Comparison of ENCODE assay signal across 2 cellular contexts in the genomic region with DNA sequence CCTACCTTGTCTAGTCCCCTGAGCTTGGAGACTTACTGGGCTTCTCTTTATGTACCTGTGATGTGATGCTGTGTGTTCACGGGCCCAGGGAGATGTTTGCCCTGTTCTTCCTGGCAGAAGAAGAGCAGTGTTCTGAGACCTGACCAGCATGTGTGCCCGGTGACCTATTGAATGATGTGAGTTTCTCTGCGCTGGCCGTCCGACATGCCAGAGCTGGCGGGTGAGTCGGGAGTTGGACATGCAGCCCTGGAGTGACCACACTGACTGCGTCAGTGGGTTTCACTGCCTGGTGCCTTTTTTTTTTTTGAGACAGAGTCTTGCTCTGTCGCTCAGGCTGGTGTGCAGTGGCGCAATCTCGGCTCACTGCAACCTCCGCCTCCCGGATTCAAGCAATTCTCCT.
A peak's percentile ranks its signal among the peaks of the same experiment; 100 is the strongest.
TF ChIP-seq lines count a peak whose summit lies in the region.

No MANE protein-coding gene starts in this region.

TF ChIP-seq in liver, 16 proteins besides CTCF, POLR2A, EP300 and RAD21:
- TF ChIP-seq YY1 (IDR thresholded peaks at IDR 0.05) (peak; percentile 58), RXRA (IDR thresholded peaks at IDR 0.05) (peak in 1 of 2 donors; percentile 84), EGR1 (IDR thresholded peaks at IDR 0.05; ENCODE audit: low read depth in 2 of 2) (no peak), SP1 (IDR thresholded peaks at IDR 0.05) (no peak), HNF4A (conservative IDR thresholded peaks at IDR 0.05) (peak; percentile 9 to 74), HNF4G (IDR thresholded peaks at IDR 0.05) (no peak), FOXA2 (IDR thresholded peaks at IDR 0.05) (peak; percentile 48), GABPA (IDR thresholded peaks at IDR 0.05 in 1 of 2, conservative IDR thresholded peaks at IDR 0.05 in 1 of 2) (no peak), NR2F2 (IDR thresholded peaks at IDR 0.05) (no peak), JUND (IDR thresholded peaks at IDR 0.05) (no peak), FOXA1 (IDR thresholded peaks at IDR 0.05) (peak; percentile 13)
- TF ChIP-seq, protein P1, sequence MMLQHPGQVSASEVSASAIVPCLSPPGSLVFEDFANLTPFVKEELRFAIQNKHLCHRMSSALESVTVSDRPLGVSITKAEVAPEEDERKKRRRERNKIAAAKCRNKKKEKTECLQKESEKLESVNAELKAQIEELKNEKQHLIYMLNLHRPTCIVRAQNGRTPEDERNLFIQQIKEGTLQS (IDR thresholded peaks at IDR 0.05) = no peak
- TF ChIP-seq, protein P2, sequence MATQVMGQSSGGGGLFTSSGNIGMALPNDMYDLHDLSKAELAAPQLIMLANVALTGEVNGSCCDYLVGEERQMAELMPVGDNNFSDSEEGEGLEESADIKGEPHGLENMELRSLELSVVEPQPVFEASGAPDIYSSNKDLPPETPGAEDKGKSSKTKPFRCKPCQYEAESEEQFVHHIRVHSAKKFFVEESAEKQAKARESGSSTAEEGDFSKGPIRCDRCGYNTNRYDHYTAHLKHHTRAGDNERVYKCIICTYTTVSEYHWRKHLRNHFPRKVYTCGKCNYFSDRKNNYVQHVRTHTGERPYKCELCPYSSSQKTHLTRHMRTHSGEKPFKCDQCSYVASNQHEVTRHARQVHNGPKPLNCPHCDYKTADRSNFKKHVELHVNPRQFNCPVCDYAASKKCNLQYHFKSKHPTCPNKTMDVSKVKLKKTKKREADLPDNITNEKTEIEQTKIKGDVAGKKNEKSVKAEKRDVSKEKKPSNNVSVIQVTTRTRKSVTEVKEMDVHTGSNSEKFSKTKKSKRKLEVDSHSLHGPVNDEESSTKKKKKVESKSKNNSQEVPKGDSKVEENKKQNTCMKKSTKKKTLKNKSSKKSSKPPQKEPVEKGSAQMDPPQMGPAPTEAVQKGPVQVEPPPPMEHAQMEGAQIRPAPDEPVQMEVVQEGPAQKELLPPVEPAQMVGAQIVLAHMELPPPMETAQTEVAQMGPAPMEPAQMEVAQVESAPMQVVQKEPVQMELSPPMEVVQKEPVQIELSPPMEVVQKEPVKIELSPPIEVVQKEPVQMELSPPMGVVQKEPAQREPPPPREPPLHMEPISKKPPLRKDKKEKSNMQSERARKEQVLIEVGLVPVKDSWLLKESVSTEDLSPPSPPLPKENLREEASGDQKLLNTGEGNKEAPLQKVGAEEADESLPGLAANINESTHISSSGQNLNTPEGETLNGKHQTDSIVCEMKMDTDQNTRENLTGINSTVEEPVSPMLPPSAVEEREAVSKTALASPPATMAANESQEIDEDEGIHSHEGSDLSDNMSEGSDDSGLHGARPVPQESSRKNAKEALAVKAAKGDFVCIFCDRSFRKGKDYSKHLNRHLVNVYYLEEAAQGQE (IDR thresholded peaks at IDR 0.05) = peak; percentile 59
- TF ChIP-seq, protein P3, sequence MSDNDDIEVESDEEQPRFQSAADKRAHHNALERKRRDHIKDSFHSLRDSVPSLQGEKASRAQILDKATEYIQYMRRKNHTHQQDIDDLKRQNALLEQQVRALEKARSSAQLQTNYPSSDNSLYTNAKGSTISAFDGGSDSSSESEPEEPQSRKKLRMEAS (IDR thresholded peaks at IDR 0.05) = peak; percentile 51
- TF ChIP-seq, protein P4, sequence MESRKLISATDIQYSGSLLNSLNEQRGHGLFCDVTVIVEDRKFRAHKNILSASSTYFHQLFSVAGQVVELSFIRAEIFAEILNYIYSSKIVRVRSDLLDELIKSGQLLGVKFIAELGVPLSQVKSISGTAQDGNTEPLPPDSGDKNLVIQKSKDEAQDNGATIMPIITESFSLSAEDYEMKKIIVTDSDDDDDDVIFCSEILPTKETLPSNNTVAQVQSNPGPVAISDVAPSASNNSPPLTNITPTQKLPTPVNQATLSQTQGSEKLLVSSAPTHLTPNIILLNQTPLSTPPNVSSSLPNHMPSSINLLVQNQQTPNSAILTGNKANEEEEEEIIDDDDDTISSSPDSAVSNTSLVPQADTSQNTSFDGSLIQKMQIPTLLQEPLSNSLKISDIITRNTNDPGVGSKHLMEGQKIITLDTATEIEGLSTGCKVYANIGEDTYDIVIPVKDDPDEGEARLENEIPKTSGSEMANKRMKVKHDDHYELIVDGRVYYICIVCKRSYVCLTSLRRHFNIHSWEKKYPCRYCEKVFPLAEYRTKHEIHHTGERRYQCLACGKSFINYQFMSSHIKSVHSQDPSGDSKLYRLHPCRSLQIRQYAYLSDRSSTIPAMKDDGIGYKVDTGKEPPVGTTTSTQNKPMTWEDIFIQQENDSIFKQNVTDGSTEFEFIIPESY (IDR thresholded peaks at IDR 0.05) = no peak

TF ChIP-seq in HepG2, 621 proteins besides CTCF, POLR2A, EP300 and RAD21:
- TF ChIP-seq, protein P5, sequence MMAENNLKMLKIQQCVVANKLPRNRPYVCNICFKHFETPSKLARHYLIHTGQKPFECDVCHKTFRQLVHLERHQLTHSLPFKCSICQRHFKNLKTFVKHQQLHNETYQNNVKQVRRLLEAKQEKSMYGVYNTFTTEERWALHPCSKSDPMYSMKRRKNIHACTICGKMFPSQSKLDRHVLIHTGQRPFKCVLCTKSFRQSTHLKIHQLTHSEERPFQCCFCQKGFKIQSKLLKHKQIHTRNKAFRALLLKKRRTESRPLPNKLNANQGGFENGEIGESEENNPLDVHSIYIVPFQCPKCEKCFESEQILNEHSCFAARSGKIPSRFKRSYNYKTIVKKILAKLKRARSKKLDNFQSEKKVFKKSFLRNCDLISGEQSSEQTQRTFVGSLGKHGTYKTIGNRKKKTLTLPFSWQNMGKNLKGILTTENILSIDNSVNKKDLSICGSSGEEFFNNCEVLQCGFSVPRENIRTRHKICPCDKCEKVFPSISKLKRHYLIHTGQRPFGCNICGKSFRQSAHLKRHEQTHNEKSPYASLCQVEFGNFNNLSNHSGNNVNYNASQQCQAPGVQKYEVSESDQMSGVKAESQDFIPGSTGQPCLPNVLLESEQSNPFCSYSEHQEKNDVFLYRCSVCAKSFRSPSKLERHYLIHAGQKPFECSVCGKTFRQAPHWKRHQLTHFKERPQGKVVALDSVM (CRISPR knock-in tag; IDR thresholded peaks at IDR 0.05) = no peak
- TF ChIP-seq AGO2 (optimal IDR thresholded peaks at IDR 0.05; ENCODE audit: low read depth, low read length) = no peak
- no peak for TF ChIP-seq ZNF34 (CRISPR knock-in tag; IDR thresholded peaks at IDR 0.05; ENCODE audit: borderline replicate concordance)
- TF ChIP-seq ZNF720 (CRISPR knock-in tag; IDR thresholded peaks at IDR 0.05) = no peak
- TF ChIP-seq MTF1 (CRISPR knock-in tag; IDR thresholded peaks at IDR 0.05) = no peak
- TF ChIP-seq ZNF7 (CRISPR knock-in tag; IDR thresholded peaks at IDR 0.05) = no peak
- no peak for TF ChIP-seq ZNF577 (CRISPR knock-in tag; IDR thresholded peaks at IDR 0.05; ENCODE audit: borderline replicate concordance, low read depth)
- no peak for TF ChIP-seq NFIC (IDR thresholded peaks at IDR 0.05; ENCODE audit: low read length)
- TF ChIP-seq, protein P6, sequence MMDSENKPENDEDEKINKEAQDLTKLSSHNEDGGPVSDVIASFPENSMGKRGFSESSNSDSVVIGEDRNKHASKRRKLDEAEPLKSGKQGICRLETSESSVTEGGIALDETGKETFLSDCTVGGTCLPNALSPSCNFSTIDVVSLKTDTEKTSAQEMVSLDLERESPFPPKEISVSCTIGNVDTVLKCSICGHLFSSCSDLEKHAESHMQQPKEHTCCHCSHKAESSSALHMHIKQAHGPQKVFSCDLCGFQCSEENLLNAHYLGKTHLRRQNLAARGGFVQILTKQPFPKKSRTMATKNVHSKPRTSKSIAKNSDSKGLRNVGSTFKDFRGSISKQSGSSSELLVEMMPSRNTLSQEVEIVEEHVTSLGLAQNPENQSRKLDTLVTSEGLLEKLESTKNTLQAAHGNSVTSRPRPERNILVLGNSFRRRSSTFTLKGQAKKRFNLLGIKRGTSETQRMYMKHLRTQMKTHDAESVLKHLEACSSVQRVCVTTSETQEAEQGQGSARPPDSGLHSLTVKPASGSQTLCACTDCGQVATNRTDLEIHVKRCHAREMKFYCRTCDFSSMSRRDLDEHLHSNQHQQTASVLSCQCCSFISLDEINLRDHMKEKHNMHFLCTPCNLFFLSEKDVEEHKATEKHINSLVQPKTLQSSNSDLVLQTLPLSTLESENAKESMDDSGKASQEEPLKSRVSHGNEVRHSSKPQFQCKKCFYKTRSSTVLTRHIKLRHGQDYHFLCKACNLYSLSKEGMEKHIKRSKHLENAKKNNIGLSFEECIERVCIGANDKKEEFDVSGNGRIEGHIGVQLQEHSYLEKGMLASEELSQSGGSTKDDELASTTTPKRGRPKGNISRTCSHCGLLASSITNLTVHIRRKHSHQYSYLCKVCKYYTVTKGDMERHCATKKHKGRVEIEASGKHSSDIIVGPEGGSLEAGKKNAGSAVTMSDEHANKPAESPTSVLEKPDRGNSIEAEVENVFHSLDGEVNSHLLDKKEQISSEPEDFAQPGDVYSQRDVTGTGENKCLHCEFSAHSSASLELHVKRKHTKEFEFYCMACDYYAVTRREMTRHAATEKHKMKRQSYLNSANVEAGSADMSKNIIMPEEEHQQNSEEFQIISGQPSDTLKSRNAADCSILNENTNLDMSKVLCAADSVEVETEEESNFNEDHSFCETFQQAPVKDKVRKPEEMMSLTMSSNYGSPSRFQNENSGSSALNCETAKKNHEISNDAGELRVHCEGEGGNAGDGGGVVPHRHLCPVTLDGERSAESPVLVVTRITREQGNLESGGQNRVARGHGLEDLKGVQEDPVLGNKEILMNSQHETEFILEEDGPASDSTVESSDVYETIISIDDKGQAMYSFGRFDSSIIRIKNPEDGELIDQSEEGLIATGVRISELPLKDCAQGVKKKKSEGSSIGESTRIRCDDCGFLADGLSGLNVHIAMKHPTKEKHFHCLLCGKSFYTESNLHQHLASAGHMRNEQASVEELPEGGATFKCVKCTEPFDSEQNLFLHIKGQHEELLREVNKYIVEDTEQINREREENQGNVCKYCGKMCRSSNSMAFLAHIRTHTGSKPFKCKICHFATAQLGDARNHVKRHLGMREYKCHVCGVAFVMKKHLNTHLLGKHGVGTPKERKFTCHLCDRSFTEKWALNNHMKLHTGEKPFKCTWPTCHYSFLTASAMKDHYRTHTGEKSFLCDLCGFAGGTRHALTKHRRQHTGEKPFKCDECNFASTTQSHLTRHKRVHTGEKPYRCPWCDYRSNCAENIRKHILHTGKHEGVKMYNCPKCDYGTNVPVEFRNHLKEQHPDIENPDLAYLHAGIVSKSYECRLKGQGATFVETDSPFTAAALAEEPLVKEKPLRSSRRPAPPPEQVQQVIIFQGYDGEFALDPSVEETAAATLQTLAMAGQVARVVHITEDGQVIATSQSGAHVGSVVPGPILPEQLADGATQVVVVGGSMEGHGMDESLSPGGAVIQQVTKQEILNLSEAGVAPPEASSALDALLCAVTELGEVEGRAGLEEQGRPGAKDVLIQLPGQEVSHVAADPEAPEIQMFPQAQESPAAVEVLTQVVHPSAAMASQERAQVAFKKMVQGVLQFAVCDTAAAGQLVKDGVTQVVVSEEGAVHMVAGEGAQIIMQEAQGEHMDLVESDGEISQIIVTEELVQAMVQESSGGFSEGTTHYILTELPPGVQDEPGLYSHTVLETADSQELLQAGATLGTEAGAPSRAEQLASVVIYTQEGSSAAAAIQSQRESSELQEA (CRISPR knock-in tag; IDR thresholded peaks at IDR 0.05; ENCODE audit: not compliant biosample characterization) = no peak
- TF ChIP-seq, protein P7, sequence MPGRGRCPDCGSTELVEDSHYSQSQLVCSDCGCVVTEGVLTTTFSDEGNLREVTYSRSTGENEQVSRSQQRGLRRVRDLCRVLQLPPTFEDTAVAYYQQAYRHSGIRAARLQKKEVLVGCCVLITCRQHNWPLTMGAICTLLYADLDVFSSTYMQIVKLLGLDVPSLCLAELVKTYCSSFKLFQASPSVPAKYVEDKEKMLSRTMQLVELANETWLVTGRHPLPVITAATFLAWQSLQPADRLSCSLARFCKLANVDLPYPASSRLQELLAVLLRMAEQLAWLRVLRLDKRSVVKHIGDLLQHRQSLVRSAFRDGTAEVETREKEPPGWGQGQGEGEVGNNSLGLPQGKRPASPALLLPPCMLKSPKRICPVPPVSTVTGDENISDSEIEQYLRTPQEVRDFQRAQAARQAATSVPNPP (CRISPR knock-in tag; IDR thresholded peaks at IDR 0.05) = no peak
- no peak for TF ChIP-seq ZKSCAN5 (CRISPR knock-in tag; IDR thresholded peaks at IDR 0.05)
- no peak for TF ChIP-seq CHD2 (IDR thresholded peaks at IDR 0.05; ENCODE audit: low read depth, low read length)
- no peak for TF ChIP-seq TBL1XR1 (IDR thresholded peaks at IDR 0.05; ENCODE audit: borderline replicate concordance, low read length, partially characterized antibody)
- TF ChIP-seq SP4 (CRISPR knock-in tag; IDR thresholded peaks at IDR 0.05) = no peak
- TF ChIP-seq, protein P8, sequence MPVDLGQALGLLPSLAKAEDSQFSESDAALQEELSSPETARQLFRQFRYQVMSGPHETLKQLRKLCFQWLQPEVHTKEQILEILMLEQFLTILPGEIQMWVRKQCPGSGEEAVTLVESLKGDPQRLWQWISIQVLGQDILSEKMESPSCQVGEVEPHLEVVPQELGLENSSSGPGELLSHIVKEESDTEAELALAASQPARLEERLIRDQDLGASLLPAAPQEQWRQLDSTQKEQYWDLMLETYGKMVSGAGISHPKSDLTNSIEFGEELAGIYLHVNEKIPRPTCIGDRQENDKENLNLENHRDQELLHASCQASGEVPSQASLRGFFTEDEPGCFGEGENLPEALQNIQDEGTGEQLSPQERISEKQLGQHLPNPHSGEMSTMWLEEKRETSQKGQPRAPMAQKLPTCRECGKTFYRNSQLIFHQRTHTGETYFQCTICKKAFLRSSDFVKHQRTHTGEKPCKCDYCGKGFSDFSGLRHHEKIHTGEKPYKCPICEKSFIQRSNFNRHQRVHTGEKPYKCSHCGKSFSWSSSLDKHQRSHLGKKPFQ (CRISPR knock-in tag; IDR thresholded peaks at IDR 0.05; ENCODE audit: insufficient replicate concordance) = no peak
- TF ChIP-seq ZNF230 (CRISPR knock-in tag; IDR thresholded peaks at IDR 0.05) = no peak
- TF ChIP-seq NR3C1 (CRISPR knock-in tag; IDR thresholded peaks at IDR 0.05) = no peak
- TF ChIP-seq, protein P9, sequence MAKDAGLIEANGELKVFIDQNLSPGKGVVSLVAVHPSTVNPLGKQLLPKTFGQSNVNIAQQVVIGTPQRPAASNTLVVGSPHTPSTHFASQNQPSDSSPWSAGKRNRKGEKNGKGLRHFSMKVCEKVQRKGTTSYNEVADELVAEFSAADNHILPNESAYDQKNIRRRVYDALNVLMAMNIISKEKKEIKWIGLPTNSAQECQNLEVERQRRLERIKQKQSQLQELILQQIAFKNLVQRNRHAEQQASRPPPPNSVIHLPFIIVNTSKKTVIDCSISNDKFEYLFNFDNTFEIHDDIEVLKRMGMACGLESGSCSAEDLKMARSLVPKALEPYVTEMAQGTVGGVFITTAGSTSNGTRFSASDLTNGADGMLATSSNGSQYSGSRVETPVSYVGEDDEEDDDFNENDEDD (CRISPR knock-in tag; IDR thresholded peaks at IDR 0.05; ENCODE audit: borderline replicate concordance) = no peak
- TF ChIP-seq, protein P10, sequence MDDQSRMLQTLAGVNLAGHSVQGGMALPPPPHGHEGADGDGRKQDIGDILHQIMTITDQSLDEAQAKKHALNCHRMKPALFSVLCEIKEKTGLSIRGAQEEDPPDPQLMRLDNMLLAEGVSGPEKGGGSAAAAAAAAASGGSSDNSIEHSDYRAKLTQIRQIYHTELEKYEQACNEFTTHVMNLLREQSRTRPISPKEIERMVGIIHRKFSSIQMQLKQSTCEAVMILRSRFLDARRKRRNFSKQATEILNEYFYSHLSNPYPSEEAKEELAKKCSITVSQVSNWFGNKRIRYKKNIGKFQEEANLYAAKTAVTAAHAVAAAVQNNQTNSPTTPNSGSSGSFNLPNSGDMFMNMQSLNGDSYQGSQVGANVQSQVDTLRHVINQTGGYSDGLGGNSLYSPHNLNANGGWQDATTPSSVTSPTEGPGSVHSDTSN (CRISPR knock-in tag; IDR thresholded peaks at IDR 0.05; ENCODE audit: borderline replicate concordance) = no peak
- TF ChIP-seq ZNF556 (CRISPR knock-in tag; IDR thresholded peaks at IDR 0.05; ENCODE audit: borderline replicate concordance) = no peak
